26 cellular contexts compared by ENCODE assay signal in genomic region chr9:109301012-109301411, GRCh38. TPM values are rescaled to one million over a fixed set of nuclear protein-coding genes. Genes with fewer than 3 reads are reported as not detected.
"Had no signal": no experiment of that assay in that cellular context is flagged by ENCODE, and none has a peak within 500 bp of the region (broad histone marks: within the 10 kb centered on the region; RNA-seq: fewer than 3 reads in every experiment).

No MANE protein-coding gene starts in this region.

- H3K4me3 Mint-ChIP-seq: naive thymus-derived CD8-positive, alpha-beta T cell; natural killer cell treated with Interleukin-12 subunit alpha and Interleukin-12 subunit beta and Interleukin-15 and Interleukin-18, amount 100 ng/mL, for 72 hours; nephron progenitor cell; neural crest cell; stimulated activated effector memory CD8-positive, alpha-beta T cell treated with anti-CD3 and anti-CD28 coated beads, Interleukin-12 subunit alpha, Interleukin-12 subunit beta, amount 100 ng/mL, for 72 hours; stimulated activated naive B cell treated with anti-CD40 and anti-IgM and Interleukin-4, amounts not matched to agents 10 μg/mL and 1 μg/mL and 100 μg/mL, for 72 hours; stimulated activated naive CD8-positive, alpha-beta T cell treated with anti-CD3 and anti-CD28 coated beads, Interleukin-15, Interleukin-2, amounts not matched to agents 100 ng/mL and 50 ng/mL, for 24 hours had no signal

- H3K4me1 Mint-ChIP-seq: neural crest cell; stimulated activated naive B cell treated with anti-CD40 and anti-IgM and Interleukin-4, amounts not matched to agents 10 μg/mL and 1 μg/mL and 100 μg/mL, for 72 hours had no signal

- H3K4me3 ChIP-seq: pancreas, psoas muscle, right lobe of liver, sigmoid colon, stomach, thoracic aorta, thyroid gland, tibial nerve, upper lobe of left lung, vagina had no signal

- H3K9me3 Mint-ChIP-seq: nephron progenitor cell; neural crest cell; stimulated activated effector memory CD8-positive, alpha-beta T cell treated with anti-CD3 and anti-CD28 coated beads, Interleukin-12 subunit alpha, Interleukin-12 subunit beta, amount 100 ng/mL, for 72 hours; stimulated activated naive CD8-positive, alpha-beta T cell treated with anti-CD3 and anti-CD28 coated beads, Interleukin-15, Interleukin-2, amounts not matched to agents 100 ng/mL and 50 ng/mL, for 24 hours had no signal

- DNase-seq: naive thymus-derived CD8-positive, alpha-beta T cell; nephron progenitor cell; nucleus accumbens; pancreas; psoas muscle; right cardiac atrium; right lobe of liver; sigmoid colon; small intestine; stimulated activated CD4-positive, alpha-beta T cell treated with anti-CD3 and anti-CD28 coated beads, Interleukin-15, amount 100 ng/mL, for 24 hours; stimulated activated CD4-positive, alpha-beta T cell treated with anti-CD3 and anti-CD28 coated beads, Interleukin-2, amount 100 ng/mL, for 24 hours; stimulated activated CD4-positive, alpha-beta T cell treated with anti-CD3 and anti-CD28 coated beads, Interleukin-2, amount 100 ng/mL, for 48 hours; stimulated activated CD4-positive, alpha-beta T cell treated with anti-CD3 and anti-CD28 coated beads, Interleukin-4, amount 100 ng/mL, for 24 hours; stimulated activated naive B cell treated with anti-CD40 and anti-IgM and Interleukin-4, amounts not matched to agents 10 μg/mL and 1 μg/mL and 100 μg/mL, for 72 hours; stimulated activated naive CD4-positive, alpha-beta T cell treated with Interleukin-2 at 50 U/mL for 16 hours; stomach; thyroid gland; trophoblast cell; upper lobe of left lung had no signal

- H3K27ac Mint-ChIP-seq: natural killer cell treated with Interleukin-12 subunit alpha and Interleukin-12 subunit beta and Interleukin-15 and Interleukin-18, amount 100 ng/mL, for 72 hours; nephron progenitor cell; stimulated activated effector memory CD8-positive, alpha-beta T cell treated with anti-CD3 and anti-CD28 coated beads, Interleukin-12 subunit alpha, Interleukin-12 subunit beta, amount 100 ng/mL, for 72 hours; stimulated activated naive B cell treated with anti-CD40 and anti-IgM and Interleukin-4, amounts not matched to agents 10 μg/mL and 1 μg/mL and 100 μg/mL, for 72 hours; stimulated activated naive CD8-positive, alpha-beta T cell treated with anti-CD3 and anti-CD28 coated beads, Interleukin-15, Interleukin-2, amounts not matched to agents 100 ng/mL and 50 ng/mL, for 24 hours had no signal

- H3K36me3 Mint-ChIP-seq: naive thymus-derived CD8-positive, alpha-beta T cell; natural killer cell treated with Interleukin-12 subunit alpha and Interleukin-12 subunit beta and Interleukin-15 and Interleukin-18, amount 100 ng/mL, for 72 hours; stimulated activated effector memory CD8-positive, alpha-beta T cell treated with anti-CD3 and anti-CD28 coated beads, Interleukin-12 subunit alpha, Interleukin-12 subunit beta, amount 100 ng/mL, for 72 hours; stimulated activated naive B cell treated with anti-CD40 and anti-IgM and Interleukin-4, amounts not matched to agents 10 μg/mL and 1 μg/mL and 100 μg/mL, for 72 hours had no signal

RNA-seq across cellular contexts. Expression of gene EPB41L4B, which starts 19.8 kb away (rescaled TPM):
- total RNA-seq: naive thymus-derived CD8-positive, alpha-beta T cell had no signal
